Comparison of ENCODE assay signal across 17 cellular contexts in the genomic region with DNA sequence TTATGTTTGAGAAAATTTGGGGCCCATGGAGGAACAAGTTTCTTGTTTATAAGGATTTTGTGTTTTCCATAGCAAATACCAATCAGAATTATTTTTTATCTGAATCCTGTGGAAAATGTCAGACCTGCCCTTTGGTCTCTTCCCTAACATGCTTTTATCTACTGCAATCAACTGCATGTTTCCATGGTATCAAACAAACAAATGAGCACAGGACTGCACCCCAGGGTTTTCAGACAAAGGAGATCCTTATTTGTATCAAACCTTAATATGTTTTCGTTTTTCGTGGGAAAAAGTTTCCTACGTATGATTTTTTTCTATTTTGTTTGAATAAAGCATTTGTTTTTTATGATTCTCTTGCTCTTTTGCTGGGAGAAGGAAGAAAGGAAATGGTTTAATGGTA.
DNase-seq lines count a peak whose midpoint lies in the region; FAIRE-seq and TF ChIP-seq lines count a peak whose summit lies in the region.
"Had no signal": no experiment of that assay in that cellular context is flagged by ENCODE, and none has a peak within 500 bp of the region (broad histone marks: within the 10 kb centered on the region; RNA-seq: fewer than 3 reads in every experiment).

No MANE protein-coding gene starts in this region.

- H3K27me3 Mint-ChIP-seq in neural progenitor cell (ENCODE audit: insufficient read depth, low read depth) (peaks cover 2% of the 10 kb centered on the region), nephron progenitor cell (ENCODE audit: low read depth, poor library complexity) (no peaks in the 10 kb centered on the region)

- H3K9me3 Mint-ChIP-seq in neural progenitor cell: peaks cover 2% of the 10 kb centered on the region
- peaks cover 11% of the 10 kb centered on the region for H3K9me3 Mint-ChIP-seq in nephron progenitor cell
- H3K9me3 Mint-ChIP-seq: T-cell had no signal

- no peaks in the 10 kb centered on the region for H3K36me3 ChIP-seq in HUES6 (ENCODE audit: control insufficient read depth, insufficient read depth, low read length)
- no peaks in the 10 kb centered on the region for H3K36me3 ChIP-seq in neural progenitor cell
- no peaks in the 10 kb centered on the region for H3K36me3 ChIP-seq in MM.1S (replicated peaks; ENCODE audit: insufficient read depth, low read length)
- H3K36me3 ChIP-seq: BE2C had no signal

- no peak overlapping the region for H3K4me2 ChIP-seq in neural progenitor cell
- H3K4me2 ChIP-seq in MM.1S (ENCODE audit: low read depth, low read length): no peak overlapping the region
- H3K4me2 ChIP-seq: SK-N-SH had no signal

- H3K27ac ChIP-seq in HUES6 (ENCODE audit: low read depth, low read length) (peak overlapping the region; percentile 41; the same call in 1 of the 2 replicates), neural progenitor cell (no peak overlapping the region), MM.1S (ENCODE audit: low read length) (no peak overlapping the region)

- H3K4me3 Mint-ChIP-seq in neural progenitor cell (no peak overlapping the region), nephron progenitor cell (no peak overlapping the region)
- H3K4me3 Mint-ChIP-seq: CD4-positive, alpha-beta memory T cell; T-cell had no signal

- peak; percentile 68 for FAIRE-seq in islet of Langerhans (lab: Jason Lieb, UNC)

- TF ChIP-seq CTCF in neural progenitor cell (IDR thresholded peaks at IDR 0.05) (no peak), MM.1S (IDR thresholded peaks at IDR 0.05; ENCODE audit: low read length) (no peak), nephron progenitor cell (IDR thresholded peaks at IDR 0.05) (no peak)

- no peaks in the 10 kb centered on the region for H3K27me3 ChIP-seq in HUES6 (ENCODE audit: control insufficient read depth, insufficient read depth, low read length)
- H3K27me3 ChIP-seq in neural progenitor cell: no peaks in the 10 kb centered on the region
- H3K27me3 ChIP-seq in MM.1S (replicated peaks; ENCODE audit: insufficient read depth, low read length): no peaks in the 10 kb centered on the region

- no peaks in the 10 kb centered on the region for H3K79me2 ChIP-seq in neural progenitor cell (ENCODE audit: low read depth)
- H3K79me2 ChIP-seq in MM.1S (ENCODE audit: low read length): no peaks in the 10 kb centered on the region

- DNase-seq in NCI-H69 (lab: John Stamatoyannopoulos, UW) (peak; percentile 9), neural progenitor cell (ENCODE audit: low spot score) (no peak), MM.1S (no peak), nephron progenitor cell (no peak), T-helper 1 cell (no peak)
- DNase-seq: BE2C; CD4-positive, alpha-beta memory T cell; H7; KBM-7; NCI-H1436 treated with DMSO at 0.1 percent for 48 hours; NCI-H2029 treated with DMSO at 0.1 percent for 48 hours; NCI-H526 treated with DMSO at 0.1 percent for 48 hours; PC-3; SK-N-SH; T-cell had no signal

- H3K4me1 Mint-ChIP-seq in neural progenitor cell: peaks cover 13% of the 10 kb centered on the region
- peaks cover 40% of the 10 kb centered on the region for H3K4me1 Mint-ChIP-seq in nephron progenitor cell
- H3K4me1 Mint-ChIP-seq: T-cell had no signal

- H2AFZ ChIP-seq in neural progenitor cell (replicated peaks): no peak overlapping the region
- no peak overlapping the region for H2AFZ ChIP-seq in MM.1S (ENCODE audit: low read length)

- H3K36me3 Mint-ChIP-seq in neural progenitor cell: peaks cover 5% of the 10 kb centered on the region
- H3K36me3 Mint-ChIP-seq in nephron progenitor cell (ENCODE audit: low read depth): peaks cover 31% of the 10 kb centered on the region

- H3K27ac Mint-ChIP-seq in neural progenitor cell (peak overlapping the region; percentile 62), nephron progenitor cell (no peak overlapping the region)
- H3K27ac Mint-ChIP-seq: CD4-positive, alpha-beta memory T cell; T-cell had no signal

- no peak overlapping the region for H3K4me3 ChIP-seq in HUES6 (ENCODE audit: low read depth, low read length)
- no peak overlapping the region for H3K4me3 ChIP-seq in neural progenitor cell
- no peak overlapping the region for H3K4me3 ChIP-seq in MM.1S (ENCODE audit: low read length)

- H3K9ac ChIP-seq in HUES6 (ENCODE audit: low read length): no peak overlapping the region
- no peak overlapping the region for H3K9ac ChIP-seq in neural progenitor cell
- H3K9ac ChIP-seq in MM.1S (ENCODE audit: low read length): no peak overlapping the region
- H3K9ac ChIP-seq: SK-N-SH had no signal

- no peaks in the 10 kb centered on the region for H3K4me1 ChIP-seq in HUES6 (ENCODE audit: control insufficient read depth, insufficient read depth, low read length)
- H3K4me1 ChIP-seq in neural progenitor cell: no peaks in the 10 kb centered on the region
- H3K4me1 ChIP-seq in MM.1S (ENCODE audit: low read length): no peaks in the 10 kb centered on the region
- H3K4me1 ChIP-seq: BE2C had no signal

- H4K20me1 ChIP-seq in neural progenitor cell (ENCODE audit: low read depth) (no peaks in the 10 kb centered on the region), MM.1S (ENCODE audit: insufficient read depth, low read length) (no peaks in the 10 kb centered on the region)

- H3K9me3 ChIP-seq in HUES6 (ENCODE audit: control insufficient read depth, insufficient read depth, low read depth, low read length) (no peaks in the 10 kb centered on the region), neural progenitor cell (ENCODE audit: low read depth) (no peaks in the 10 kb centered on the region), MM.1S (replicated peaks; ENCODE audit: insufficient read depth, low read length) (no peaks in the 10 kb centered on the region)
- H3K9me3 ChIP-seq: BE2C, SK-N-SH had no signal

- H3F3A ChIP-seq in neural progenitor cell (ENCODE audit: low read depth) (no peaks in the 10 kb centered on the region), MM.1S (ENCODE audit: insufficient read depth, low read length) (no peaks in the 10 kb centered on the region)

- H3K9me2 ChIP-seq in MM.1S (replicated peaks; ENCODE audit: insufficient read depth, low read length): no peaks in the 10 kb centered on the region
- H3K9me2 ChIP-seq: SK-N-SH had no signal
